In genomic region chr15:74725845-74726773, GRCh38 we compare ENCODE assay signal across 8 cellular contexts. TPM values are rescaled to one million over a fixed set of nuclear protein-coding genes. Genes with fewer than 3 reads are reported as not detected.
DNase-seq lines count a peak whose midpoint lies in the region; ATAC-seq and TF ChIP-seq lines count a peak whose summit lies in the region.

No MANE protein-coding gene starts in this region.

- H3K27ac ChIP-seq in brain microvascular endothelial cell: no peak overlapping the region

- H3K9me3 Mint-ChIP-seq in HFFc6: no peaks in the 10 kb centered on the region

- TF ChIP-seq CTCF in HFFc6 (IDR thresholded peaks at IDR 0.05) (no peak), brain microvascular endothelial cell (IDR thresholded peaks at IDR 0.05; ENCODE audit: low read depth, low read length, missing control alignments) (peak; percentile 4)

- H3K4me3 ChIP-seq in brain microvascular endothelial cell (ENCODE audit: low read depth, low read length): peak overlapping the region; percentile 47

- DNase-seq in COR-L47 (lab: John Stamatoyannopoulos, UW) (peak; percentile 23), HFFc6 (no peak), T1000 (lab: John Stamatoyannopoulos, UW) (peak; percentile 24), brain microvascular endothelial cell (no peak), left kidney (ENCODE audit: low read depth, low spot score) (peak; percentile 33)
- DNase-seq in stimulated activated CD4-positive, alpha-beta T cell treated with anti-CD3 and anti-CD28 coated beads, Interleukin-4, amount 100 ng/mL, for 1 hour: peak; percentile 66

- H3K36me3 Mint-ChIP-seq in HFFc6 (ENCODE audit: low read depth): peaks cover 4% of the 10 kb centered on the region; the same call in 1 of the 2 replicates

- peaks cover 69% of the 10 kb centered on the region for H3K27me3 Mint-ChIP-seq in HFFc6 (ENCODE audit: insufficient read depth)

- in situ Hi-C loops in brain microvascular endothelial cell (cut with HindIII; ENCODE audit: low pct_ligation_motif_present, low sequenced_read_pairs): no loop called here

- H3K4me3 Mint-ChIP-seq in HFFc6: peak overlapping the region; percentile 64; the same call in 1 of the 2 replicates

- no peaks in the 10 kb centered on the region for H3K4me1 Mint-ChIP-seq in HFFc6 (ENCODE audit: low read depth)

- H3K27ac Mint-ChIP-seq in HFFc6: no peak overlapping the region

- H3K36me3 ChIP-seq in brain microvascular endothelial cell (replicated peaks): no peaks in the 10 kb centered on the region

- peaks cover 6% of the 10 kb centered on the region for H3K27me3 ChIP-seq in brain microvascular endothelial cell (replicated peaks)

- ATAC-seq in HG03139 (IDR thresholded peaks at IDR 0.05; ENCODE audit: unreplicated experiment) (no peak), HG02870 (IDR thresholded peaks at IDR 0.05; ENCODE audit: unreplicated experiment) (no peak)

RNA-seq across cellular contexts. Expression of gene CYP1A1, which starts 0.8 kb away (rescaled TPM):
- not detected for total RNA-seq in HFFc6 (2021; fragmentation: NEBNext Ultra II Directional; extraction: Animal tissue kit (Norgen Biotek cat#: 25700))

RNA-seq across cellular contexts. Expression of gene CYP1A2, which starts 22.5 kb away (rescaled TPM):
- total RNA-seq in HFFc6 (2021; fragmentation: NEBNext Ultra II Directional; extraction: Animal tissue kit (Norgen Biotek cat#: 25700)): not detected

RNA-seq across cellular contexts. Expression of gene EDC3, which starts 30.3 kb away (rescaled TPM):
- total RNA-seq in HFFc6 (2021; fragmentation: NEBNext Ultra II Directional; extraction: Animal tissue kit (Norgen Biotek cat#: 25700)): 10 to 100 TPM; 37.2 to 46.8 (median 40.8) TPM

RNA-seq across cellular contexts. Expression of gene CSK, which starts 55.8 kb away (rescaled TPM):
- total RNA-seq in HFFc6 (2021; fragmentation: NEBNext Ultra II Directional; extraction: Animal tissue kit (Norgen Biotek cat#: 25700)): 10 to 100 TPM; 48.8 to 59.0 (median 53.3) TPM

Comparison
In these comparisons a context has a peak if more than half of its experiments do, and no peak if none do; other contexts are left out.
1. DNase-seq: peak in COR-L47 (single experiment), T1000 (single experiment), left kidney (single experiment) and stimulated activated CD4-positive, alpha-beta T cell treated with anti-CD3 and anti-CD28 coated beads, Interleukin-4, amount 100 ng/mL, for 1 hour (single experiment); none in HFFc6 (single experiment) and brain microvascular endothelial cell (single experiment).